Comparison of ENCODE assay signal across 28 cellular contexts in the genomic region with DNA sequence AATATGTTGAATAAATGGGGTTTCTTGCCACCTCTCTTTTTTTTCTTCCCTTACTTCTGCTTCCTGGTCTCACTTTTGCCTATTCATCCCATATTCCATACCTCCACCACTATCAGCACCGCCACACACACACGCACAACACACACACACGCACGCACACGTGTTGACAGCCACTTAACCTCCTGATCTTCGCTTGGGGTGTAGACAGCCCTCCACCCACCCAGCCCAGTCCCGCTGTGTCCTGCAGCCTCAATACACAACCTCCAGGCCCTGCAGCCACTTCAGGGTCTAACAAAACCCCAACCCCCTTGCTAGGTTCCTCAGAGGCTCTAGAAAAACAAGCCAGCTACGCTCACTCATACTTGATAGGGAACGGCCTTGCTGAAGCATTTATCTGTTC.
"Had no signal": no experiment of that assay in that cellular context is flagged by ENCODE, and none has a peak within 500 bp of the region (broad histone marks: within the 10 kb centered on the region; RNA-seq: fewer than 3 reads in every experiment).

No MANE protein-coding gene starts in this region.

- H3K27ac ChIP-seq: adrenal gland, breast epithelium, Peyer's patch, RWPE1, SJSA1 had no signal

- H3K4me3 ChIP-seq: adrenal gland, breast epithelium, Peyer's patch, SJSA1 had no signal

- H3K27me3 ChIP-seq: adrenal gland, breast epithelium, Peyer's patch, SJSA1 had no signal

- H3K36me3 ChIP-seq: adrenal gland, breast epithelium, Peyer's patch, SJSA1 had no signal

- H3K4me1 ChIP-seq: adrenal gland, breast epithelium, Peyer's patch, SJSA1 had no signal

- DNase-seq: activated CD4-positive, alpha-beta T cell treated with anti-CD3 and anti-CD28 coated beads for 48 hours; activated CD4-positive, alpha-beta T cell treated with anti-CD3 and anti-CD28 coated beads, Interleukin-2, amount 50 U/mL, for 4 hours; activated CD4-positive, CD25-positive, alpha-beta regulatory T cell treated with anti-CD3 and anti-CD28 coated beads, Interleukin-2, amount 50 U/mL, for 72 hours; activated CD8-positive, alpha-beta memory T cell treated with anti-CD3 and anti-CD28 coated beads, Interleukin-2, amount 50 U/mL, for 48 hours; activated CD8-positive, alpha-beta T cell treated with anti-CD3 and anti-CD28 coated beads, Interleukin-2, amount 10 ng/mL, durations not matched to agents 7 days and 5 days; activated naive CD4-positive, alpha-beta T cell treated with anti-CD3 and anti-CD28 coated beads, Interleukin-2, amount 50 U/mL, for 16 hours; activated naive CD8-positive, alpha-beta T cell treated with anti-CD3 and anti-CD28 coated beads, Interleukin-2, amount 10 ng/mL, durations not matched to agents 7 days and 5 days; activated T-cell treated with anti-CD3 and anti-CD28 coated beads, Interleukin-2, amount 50 U/mL, for 1 hour; adrenal gland; anterior cingulate cortex; caudate nucleus; Kasumi-1; KBM-7; NCI-H1092; NCI-H1417; NCI-H1930; NCI-H2171; NCI-H2227 treated with DMSO at 0.1 percent for 48 hours; NCI-H446 treated with DMSO at 0.1 percent for 48 hours; NCI-H524 treated with DMSO at 0.1 percent for 48 hours; NCI-H82; NK-92 treated with Interleukin-12 subunit alpha and Interleukin-12 subunit beta, amount 100 ng/mL, for 24 hours; Peyer's patch; Right ventricle myocardium superior had no signal

- H3K4me3 Mint-ChIP-seq: activated CD8-positive, alpha-beta T cell treated with anti-CD3 and anti-CD28 coated beads, Interleukin-2, amount 10 ng/mL, durations not matched to agents 7 days and 5 days; activated naive CD8-positive, alpha-beta T cell treated with anti-CD3 and anti-CD28 coated beads, Interleukin-2, amount 10 ng/mL, durations not matched to agents 7 days and 5 days; T-helper 1 cell treated with Interleukin-12 subunit alpha and Interleukin-12 subunit beta and Interleukin-4 antibody, amounts not matched to agents 30 μg/mL and 1 μg/mL, for 36 hours had no signal

- H3K9me3 ChIP-seq: adrenal gland, breast epithelium, Peyer's patch, SJSA1 had no signal

- H3K27ac Mint-ChIP-seq: activated CD8-positive, alpha-beta T cell treated with anti-CD3 and anti-CD28 coated beads, Interleukin-2, amount 10 ng/mL, durations not matched to agents 7 days and 5 days; activated naive CD8-positive, alpha-beta T cell treated with anti-CD3 and anti-CD28 coated beads, Interleukin-2, amount 10 ng/mL, durations not matched to agents 7 days and 5 days; T-helper 1 cell treated with Interleukin-12 subunit alpha and Interleukin-12 subunit beta and Interleukin-4 antibody, amounts not matched to agents 30 μg/mL and 1 μg/mL, for 36 hours had no signal

- H3K9me3 Mint-ChIP-seq: T-helper 1 cell treated with Interleukin-12 subunit alpha and Interleukin-12 subunit beta and Interleukin-4 antibody, amounts not matched to agents 30 μg/mL and 1 μg/mL, for 36 hours had no signal

- H3K36me3 Mint-ChIP-seq: activated naive CD8-positive, alpha-beta T cell treated with anti-CD3 and anti-CD28 coated beads, Interleukin-2, amount 10 ng/mL, durations not matched to agents 7 days and 5 days had no signal

- ATAC-seq: activated CD8-positive, alpha-beta T cell treated with anti-CD3 and anti-CD28 coated beads, Interleukin-2, amount 10 ng/mL, durations not matched to agents 7 days and 5 days had no signal

- H3K4me1 Mint-ChIP-seq: activated naive CD8-positive, alpha-beta T cell treated with anti-CD3 and anti-CD28 coated beads, Interleukin-2, amount 10 ng/mL, durations not matched to agents 7 days and 5 days had no signal
